ENCODE assay signal across 32 cellular contexts in the genomic region with DNA sequence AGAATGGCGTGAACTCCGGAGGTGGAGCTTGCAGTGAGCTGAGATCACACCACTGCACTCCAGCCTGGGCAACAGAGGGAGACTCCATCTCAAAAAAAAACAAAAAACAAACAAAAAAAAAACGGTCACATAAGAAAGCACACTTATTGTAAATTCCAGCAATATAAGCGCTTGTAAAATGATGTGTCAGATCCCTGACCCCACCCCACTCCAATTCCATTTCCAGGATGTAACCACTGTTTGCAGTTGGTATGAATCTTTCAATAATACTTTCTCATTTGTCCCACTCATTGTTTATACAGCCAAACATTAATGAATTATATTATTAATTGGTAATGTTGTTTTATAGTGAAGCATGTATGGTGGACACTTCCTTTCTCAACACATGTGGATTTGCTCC. TPM values are rescaled to one million over a fixed set of nuclear protein-coding genes. Genes with fewer than 3 reads are reported as not detected.
"Had no signal": no experiment of that assay in that cellular context is flagged by ENCODE, and none has a peak within 500 bp of the region (broad histone marks: within the 10 kb centered on the region; RNA-seq: fewer than 3 reads in every experiment).

No MANE protein-coding gene starts in this region.

- H3K27ac ChIP-seq: colonic mucosa, epithelial cell of prostate, esophagus squamous epithelium, gastrocnemius medialis, heart right ventricle, left lung, lower lobe of right lung had no signal

- H3K9me3 ChIP-seq: colonic mucosa, gastrocnemius medialis, lower lobe of right lung had no signal

- H3K4me3 ChIP-seq: colonic mucosa, esophagus squamous epithelium, gastrocnemius medialis, heart right ventricle, left lung, lower lobe of right lung had no signal

- FAIRE-seq: endometrium, kidney had no signal

- ATAC-seq: effector memory CD8-positive, alpha-beta T cell; esophagus mucosa; gastrocnemius medialis; heart right ventricle; left lung; left ventricle myocardium superior; lower lobe of right lung had no signal

- H3K4me1 ChIP-seq: colonic mucosa, esophagus squamous epithelium, gastrocnemius medialis, heart right ventricle, lower lobe of right lung had no signal

- DNase-seq: colonic mucosa; cortex of kidney; effector CD8-positive, alpha-beta T cell; effector memory CD8-positive, alpha-beta T cell; endodermal cell; erythroblast; esophagus squamous epithelium; foreskin fibroblast; foreskin melanocyte; gastrocnemius medialis; glutamatergic neuron; heart right ventricle; hippocampal formation; immature natural killer cell; kidney; kidney glomerular epithelial cell; left lung; left ventricle myocardium superior; lower lobe of right lung; mesenchymal stem cell; naive B cell had no signal

- H3K36me3 ChIP-seq: colonic mucosa, esophagus squamous epithelium, gastrocnemius medialis, heart right ventricle, left lung, lower lobe of right lung had no signal

- H3K27me3 ChIP-seq: colonic mucosa, gastrocnemius medialis had no signal

RNA-seq across cellular contexts. Expression of gene CEACAM1, which starts 15.9 kb away (rescaled TPM):
- total RNA-seq: chondrocyte, myocyte had no signal
- polyA plus RNA-seq: immature natural killer cell had no signal

RNA-seq across cellular contexts. Expression of gene CEACAM8, which starts 50.6 kb away (rescaled TPM):
- total RNA-seq: chondrocyte, dermis microvascular lymphatic vessel endothelial cell, endodermal cell, esophagus mucosa, esophagus squamous epithelium, gastrocnemius medialis, glomerular endothelial cell, kidney, left ventricle myocardium superior, lower leg skin, lung microvascular endothelial cell, mesothelial cell of epicardium, mononuclear cell, myocyte had no signal
- polyA plus RNA-seq: heart right ventricle, immature natural killer cell had no signal
